ENCODE assay signal across 23 cellular contexts in genomic region chr5:153555420-153556114, GRCh38.
DNase-seq lines count a peak whose midpoint lies in the region; ATAC-seq, FAIRE-seq and TF ChIP-seq lines count a peak whose summit lies in the region.
"Had no signal": no experiment of that assay in that cellular context is flagged by ENCODE, and none has a peak within 500 bp of the region (broad histone marks: within the 10 kb centered on the region; RNA-seq: fewer than 3 reads in every experiment).

No MANE protein-coding gene starts in this region.

- FAIRE-seq in RCC 7860 (lab: Jason Lieb, UNC), result no peak
- FAIRE-seq: A204.1, GM12892 had no signal

- H3K9me1 ChIP-seq in IMR-90 (ENCODE audit: insufficient read depth, low read length), result no peaks in the 10 kb centered on the region; the same call in 1 of the 2 replicates

- H3K4me3 ChIP-seq in IMR-90 (ENCODE audit: insufficient read depth, low read depth, low read length) (no peak overlapping the region), duodenal mucosa (ENCODE audit: low read depth in 1 of 2, low read length in 2 of 2) (peak overlapping the region; percentile 38 to 51), osteoblast (ENCODE audit: insufficient read depth, low read length) (no peak overlapping the region)
- H3K4me3 ChIP-seq: gastroesophageal sphincter, uterus had no signal

- no peaks in the 10 kb centered on the region for H3K9me3 Mint-ChIP-seq in T-helper 2 cell treated with Interferon-gamma antibody and Interleukin-4, amounts not matched to agents 5 μg/mL and 100 μg/mL, for 36 hours
- H3K9me3 Mint-ChIP-seq in stimulated activated memory B cell treated with anti-CD40 and anti-IgM and Interleukin-4, amounts not matched to agents 10 μg/mL and 1 μg/mL and 100 μg/mL, for 72 hours, result no peaks in the 10 kb centered on the region
- H3K9me3 Mint-ChIP-seq: activated T-cell treated with anti-CD3 and anti-CD28 coated beads, Interleukin-2, amount 50 U/mL, for 24 hours had no signal

- 0 out of 4 replicates have a peak overlapping the region, but pooled peaks of 1 of the 2 experiments have one; percentile 30 for H4K8ac ChIP-seq in IMR-90 (ENCODE audit: low read depth in 2 of 2, low read length in 2 of 2)

- H3K9ac ChIP-seq in IMR-90 (ENCODE audit: low read depth, low read length), result no peak overlapping the region
- no peak overlapping the region for H3K9ac ChIP-seq in duodenal mucosa (ENCODE audit: low read depth in 1 of 2, low read length in 2 of 2)

- no peak overlapping the region; the same call in 1 of the 2 replicates for H3K4ac ChIP-seq in IMR-90 (ENCODE audit: low read depth, low read length)

- POLR2A ChIA-PET in IMR-90 (lab: Charles Lee; ENCODE audit: unreplicated experiment), result no interaction called here

- peak overlapping the region; percentile 49; the same call in 1 of the 2 replicates for H2BK120ac ChIP-seq in IMR-90 (ENCODE audit: low read depth, low read length)

- H2AK9ac ChIP-seq in IMR-90 (replicated peaks; ENCODE audit: low read depth, low read length, poor library complexity), result no peak overlapping the region

- H4K20me1 ChIP-seq in IMR-90 (ENCODE audit: insufficient read depth, low read length), result no peaks in the 10 kb centered on the region
- H4K20me1 ChIP-seq in osteoblast (ENCODE audit: insufficient read depth, low read length), result no peaks in the 10 kb centered on the region

- peak overlapping the region; percentile 9 for H4K91ac ChIP-seq in IMR-90 (ENCODE audit: insufficient read depth, low read depth, low read length)

- H3K27ac ChIP-seq in IMR-90 (ENCODE audit: insufficient read depth, low read length) (no peak overlapping the region), duodenal mucosa (ENCODE audit: low read depth, low read length) (no peak overlapping the region), osteoblast (ENCODE audit: low read depth, low read length) (no peak overlapping the region)
- H3K27ac ChIP-seq: brain microvascular endothelial cell, epithelial cell of prostate, gastroesophageal sphincter, uterus had no signal

- no peak overlapping the region; the same call in 1 of the 2 replicates for H3K18ac ChIP-seq in IMR-90 (ENCODE audit: low read depth, low read length)

- peaks cover 3% of the 10 kb centered on the region for H3K4me1 Mint-ChIP-seq in T-helper 2 cell treated with Interferon-gamma antibody and Interleukin-4, amounts not matched to agents 5 μg/mL and 100 μg/mL, for 36 hours (ENCODE audit: low read depth)
- no peaks in the 10 kb centered on the region for H3K4me1 Mint-ChIP-seq in stimulated activated memory B cell treated with anti-CD40 and anti-IgM and Interleukin-4, amounts not matched to agents 10 μg/mL and 1 μg/mL and 100 μg/mL, for 72 hours

- H3K79me2 ChIP-seq in osteoblast (ENCODE audit: insufficient read depth, low read length), result no peaks in the 10 kb centered on the region

- TF ChIP-seq CTCF in IMR-90 (conservative IDR thresholded peaks at IDR 0.05; ENCODE audit: low read depth, low read length), result no peak
- no peak for TF ChIP-seq CTCF in osteoblast (IDR thresholded peaks at IDR 0.05; ENCODE audit: extremely low read depth, low read depth, low read length)

- 93% methylated on average over 2 of the region's 6 CpGs; no CpG with 5 or more reads in 1 of the 2 experiments for WGBS in IMR-90 (ENCODE audit: extremely low coverage in 2 of 2, insufficient read length in 1 of 2), 2 experiments

- peak overlapping the region; percentile 30 for H3K4me3 Mint-ChIP-seq in T-helper 2 cell treated with Interferon-gamma antibody and Interleukin-4, amounts not matched to agents 5 μg/mL and 100 μg/mL, for 36 hours
- H3K4me3 Mint-ChIP-seq in stimulated activated memory B cell treated with anti-CD40 and anti-IgM and Interleukin-4, amounts not matched to agents 10 μg/mL and 1 μg/mL and 100 μg/mL, for 72 hours, result no peak overlapping the region
- H3K4me3 Mint-ChIP-seq: activated CD8-positive, alpha-beta T cell treated with anti-CD3 and anti-CD28 coated beads, Interleukin-2, amount 10 ng/mL, durations not matched to agents 7 days and 5 days; activated T-cell treated with anti-CD3 and anti-CD28 coated beads, Interleukin-2, amount 50 U/mL, for 24 hours had no signal

- no peaks in the 10 kb centered on the region for H3K27me3 ChIP-seq in IMR-90 (ENCODE audit: control insufficient read depth, insufficient read depth, low read length)
- H3K27me3 ChIP-seq in duodenal mucosa (ENCODE audit: control insufficient read depth in 1 of 2, insufficient read depth in 2 of 2, low read length in 2 of 2), result no peaks in the 10 kb centered on the region
- no peaks in the 10 kb centered on the region for H3K27me3 ChIP-seq in osteoblast (ENCODE audit: insufficient read depth, low read length)
- H3K27me3 ChIP-seq: brain microvascular endothelial cell, gastroesophageal sphincter, uterus had no signal

- no peak overlapping the region for H3K23ac ChIP-seq in IMR-90 (ENCODE audit: low read depth, low read length)

- dilution Hi-C loops in IMR-90 (cut with HindIII; ENCODE audit: low sequenced_read_pairs, unreplicated experiment), result no loop called here

- no peaks in the 10 kb centered on the region for H3K79me1 ChIP-seq in IMR-90 (ENCODE audit: low read depth in 1 of 2, low read length in 2 of 2)

- no peak for ATAC-seq in IMR-90 (ENCODE audit: low read depth)
- no peak for ATAC-seq in stimulated activated memory B cell treated with anti-CD40 and anti-IgM and Interleukin-4, amounts not matched to agents 10 μg/mL and 1 μg/mL and 100 μg/mL, for 72 hours
- ATAC-seq: activated CD4-positive, CD25-positive, alpha-beta regulatory T cell treated with anti-CD3 and anti-CD28 coated beads, Interleukin-2, amount 50 U/mL, for 24 hours; activated CD8-positive, alpha-beta T cell treated with anti-CD3 and anti-CD28 coated beads, Interleukin-2, amount 10 ng/mL, durations not matched to agents 7 days and 5 days; gastroesophageal sphincter had no signal

- H3K27me3 Mint-ChIP-seq in T-helper 2 cell treated with Interferon-gamma antibody and Interleukin-4, amounts not matched to agents 5 μg/mL and 100 μg/mL, for 36 hours (ENCODE audit: low read depth), result no peaks in the 10 kb centered on the region
- H3K27me3 Mint-ChIP-seq in stimulated activated memory B cell treated with anti-CD40 and anti-IgM and Interleukin-4, amounts not matched to agents 10 μg/mL and 1 μg/mL and 100 μg/mL, for 72 hours, result no peaks in the 10 kb centered on the region
- H3K27me3 Mint-ChIP-seq: activated T-cell treated with anti-CD3 and anti-CD28 coated beads, Interleukin-2, amount 50 U/mL, for 24 hours had no signal

- DNase-seq in T-helper 2 cell treated with Interferon-gamma antibody and Interleukin-4, amounts not matched to agents 5 μg/mL and 100 μg/mL, for 36 hours (ENCODE audit: low spot score), result no peak
- no peak for DNase-seq in T-helper 2 cell
- DNase-seq in IMR-90, result no peak
- no peak for DNase-seq in osteoblast (ENCODE audit: insufficient read length, low spot score, missing footprints)
- DNase-seq in glomerular visceral epithelial cell (ENCODE audit: extremely low spot score), result no peak
- DNase-seq in RCC 7860 (ENCODE audit: low spot score), result no peak
- DNase-seq: activated CD8-positive, alpha-beta T cell treated with anti-CD3 and anti-CD28 coated beads, Interleukin-2, amount 10 ng/mL, durations not matched to agents 7 days and 5 days; activated T-cell treated with anti-CD3 and anti-CD28 coated beads, Interleukin-2, amount 50 U/mL, for 24 hours; brain microvascular endothelial cell; C1 segment of cervical spinal cord; DMS153; NCI-H187 treated with DMSO at 0.1 percent for 48 hours; NCI-H446; SIG-M5; T-helper 9 cell; uterus had no signal

- H3K27ac Mint-ChIP-seq in T-helper 2 cell treated with Interferon-gamma antibody and Interleukin-4, amounts not matched to agents 5 μg/mL and 100 μg/mL, for 36 hours, result no peak overlapping the region
- no peak overlapping the region for H3K27ac Mint-ChIP-seq in stimulated activated memory B cell treated with anti-CD40 and anti-IgM and Interleukin-4, amounts not matched to agents 10 μg/mL and 1 μg/mL and 100 μg/mL, for 72 hours
- H3K27ac Mint-ChIP-seq: activated CD8-positive, alpha-beta T cell treated with anti-CD3 and anti-CD28 coated beads, Interleukin-2, amount 10 ng/mL, durations not matched to agents 7 days and 5 days; activated T-cell treated with anti-CD3 and anti-CD28 coated beads, Interleukin-2, amount 50 U/mL, for 24 hours had no signal

- H3K4me1 ChIP-seq in IMR-90 (ENCODE audit: control insufficient read depth, insufficient read depth, low read length) (peaks cover 9% of the 10 kb centered on the region), duodenal mucosa (ENCODE audit: control insufficient read depth in 1 of 2, insufficient read depth in 2 of 2, low read length in 2 of 2) (peaks cover 0 to 4% of the 10 kb centered on the region in 2 donors), osteoblast (ENCODE audit: insufficient read depth, low read length) (peaks cover 26% of the 10 kb centered on the region)
- H3K4me1 ChIP-seq: uterus had no signal

- no peak for TF ChIP-seq POLR2A in IMR-90 (IDR thresholded peaks at IDR 0.05; ENCODE audit: low read depth, low read length)

- H2AFZ ChIP-seq in IMR-90 (replicated peaks; ENCODE audit: low read length, poor library complexity) (peak overlapping the region; percentile 83), osteoblast (ENCODE audit: low read length) (peak overlapping the region; percentile 49)

- H3K4me2 ChIP-seq in IMR-90 (ENCODE audit: low read depth, low read length) (peak overlapping the region; percentile 74), osteoblast (ENCODE audit: insufficient read depth, low read length) (peak overlapping the region; percentile 22)

- H2BK15ac ChIP-seq in IMR-90 (ENCODE audit: low read depth, low read length), result peak overlapping the region; percentile 67; the same call in 1 of the 3 replicates

- peak overlapping the region; percentile 50 for H3K14ac ChIP-seq in IMR-90 (replicated peaks; ENCODE audit: low read depth, low read length)

- in situ Hi-C loops in IMR-90 (cut with MboI; ENCODE audit: low sequenced_read_pairs), result no loop called here

- no peaks in the 10 kb centered on the region for H3K36me3 ChIP-seq in IMR-90 (ENCODE audit: control insufficient read depth, insufficient read depth, low read length)
- no peaks in the 10 kb centered on the region for H3K36me3 ChIP-seq in duodenal mucosa (ENCODE audit: control insufficient read depth in 1 of 2, insufficient read depth in 2 of 2, low read length in 2 of 2)
- no peaks in the 10 kb centered on the region for H3K36me3 ChIP-seq in osteoblast (ENCODE audit: insufficient read depth, low read length)
- H3K36me3 ChIP-seq: brain microvascular endothelial cell, gastroesophageal sphincter, uterus had no signal

- no peak overlapping the region for H3K56ac ChIP-seq in IMR-90 (ENCODE audit: extremely low read depth, insufficient read depth, low read length)

- intact Hi-C loops in IMR-90 (cut with micrococcal nuclease), result no loop called here

- H3K9me3 ChIP-seq in IMR-90 (ENCODE audit: control insufficient read depth, insufficient read depth, low read length) (no peaks in the 10 kb centered on the region), duodenal mucosa (ENCODE audit: control insufficient read depth in 1 of 2, low read length in 2 of 2) (no peaks in the 10 kb centered on the region), osteoblast (ENCODE audit: low read depth, low read length) (no peaks in the 10 kb centered on the region)
- H3K9me3 ChIP-seq: gastroesophageal sphincter, uterus had no signal

- peak overlapping the region; percentile 27 for H2BK5ac ChIP-seq in IMR-90 (ENCODE audit: low read depth, low read length, poor library complexity, severe bottlenecking)

- TF ChIP-seq RAD21 in IMR-90 (IDR thresholded peaks at IDR 0.05; ENCODE audit: low read length), result no peak

- no peaks in the 10 kb centered on the region for H3K36me3 Mint-ChIP-seq in T-helper 2 cell treated with Interferon-gamma antibody and Interleukin-4, amounts not matched to agents 5 μg/mL and 100 μg/mL, for 36 hours (ENCODE audit: low read depth)
- no peaks in the 10 kb centered on the region for H3K36me3 Mint-ChIP-seq in stimulated activated memory B cell treated with anti-CD40 and anti-IgM and Interleukin-4, amounts not matched to agents 10 μg/mL and 1 μg/mL and 100 μg/mL, for 72 hours

- CTCF ChIA-PET in IMR-90 (lab: Yijun Ruan, JAX), result interaction anchor here (0.9 kb wide), 1 partner anchor 29 kb away, joined by 3 read pairs; no protein-coding TSS in a partner anchor

- no TSS peak for BruUV-seq in IMR-90 (replicated peaks; lab: Mats Ljungman, UMichigan)

- no peak overlapping the region for H2AK5ac ChIP-seq in IMR-90 (ENCODE audit: low read depth, low read length)

- H4K5ac ChIP-seq in IMR-90 (ENCODE audit: low read depth, low read length), result peak overlapping the region; percentile 80; the same call in 1 of the 2 replicates

- peak overlapping the region; percentile 72; the same call in 1 of the 2 replicates for H2BK20ac ChIP-seq in IMR-90 (ENCODE audit: low read depth, low read length)

Comparison
In these comparisons a context has a peak if more than half of its experiments do, and no peak if none do; other contexts are left out.
1. H3K4me3 ChIP-seq: peak in duodenal mucosa (2 of 2); none in IMR-90 (single experiment) and osteoblast (single experiment).